ENCODE assay signal across 24 cellular contexts in genomic region chr6:19991176-19991575, GRCh38.
"Had no signal": no experiment of that assay in that cellular context is flagged by ENCODE, and none has a peak within 500 bp of the region (broad histone marks: within the 10 kb centered on the region; RNA-seq: fewer than 3 reads in every experiment).

No MANE protein-coding gene starts in this region.

- H3K9me3 Mint-ChIP-seq: dendritic cell treated with granulocyte-macrophage colony-stimulating factor and Interleukin-4, amounts not matched to agents 40 ng/mL and 50 ng/mL, for 4 days; effector memory CD8-positive, alpha-beta T cell; endodermal cell; mesothelial cell of epicardium had no signal

- H3K4me3 ChIP-seq: colonic mucosa, esophagus squamous epithelium, gastrocnemius medialis, heart right ventricle, left lung, lower lobe of right lung, mucosa of descending colon had no signal

- H3K36me3 ChIP-seq: colonic mucosa, esophagus squamous epithelium, gastrocnemius medialis, heart right ventricle, left lung, lower lobe of right lung had no signal

- H3K27ac Mint-ChIP-seq: dendritic cell treated with granulocyte-macrophage colony-stimulating factor and Interleukin-4, amounts not matched to agents 40 ng/mL and 50 ng/mL, for 4 days; effector memory CD8-positive, alpha-beta T cell; endodermal cell; mesothelial cell of epicardium had no signal

- H3K4me1 ChIP-seq: colonic mucosa, esophagus squamous epithelium, gastrocnemius medialis, heart right ventricle, left lung, lower lobe of right lung had no signal

- H3K4me3 Mint-ChIP-seq: dendritic cell treated with granulocyte-macrophage colony-stimulating factor and Interleukin-4, amounts not matched to agents 40 ng/mL and 50 ng/mL, for 4 days; effector memory CD8-positive, alpha-beta T cell; endodermal cell; mesothelial cell of epicardium had no signal

- H3K27me3 Mint-ChIP-seq: dendritic cell treated with granulocyte-macrophage colony-stimulating factor and Interleukin-4, amounts not matched to agents 40 ng/mL and 50 ng/mL, for 4 days had no signal

- DNase-seq: cerebellar nuclear complex; colonic mucosa; cortex of kidney; effector CD8-positive, alpha-beta T cell; effector memory CD8-positive, alpha-beta T cell; endodermal cell; esophagus squamous epithelium; foreskin fibroblast; foreskin melanocyte; gastrocnemius medialis; glutamatergic neuron; head of caudate nucleus; heart right ventricle; hippocampal formation; left cardiac atrium; left lung; left ventricle myocardium superior; lower lobe of right lung; mesenchymal stem cell; mucosa of descending colon had no signal

- H3K27me3 ChIP-seq: colonic mucosa, gastrocnemius medialis had no signal

- H3K36me3 Mint-ChIP-seq: mesothelial cell of epicardium had no signal

- H3K9me3 ChIP-seq: colonic mucosa, esophagus squamous epithelium, gastrocnemius medialis, heart right ventricle, left lung, lower lobe of right lung, mucosa of descending colon had no signal

- H3K27ac ChIP-seq: colonic mucosa, esophagus squamous epithelium, gastrocnemius medialis, heart right ventricle, left lung, lower lobe of right lung had no signal

- FAIRE-seq: endometrium, keratinocyte had no signal

- ATAC-seq: effector memory CD8-positive, alpha-beta T cell; gastrocnemius medialis; heart right ventricle; left cardiac atrium; left lung; left ventricle myocardium superior; lower lobe of right lung; mucosa of descending colon had no signal
